10 cellular contexts compared by ENCODE assay signal in genomic region chr1:117695796-117696505, GRCh38.
DNase-seq lines count a peak whose midpoint lies in the region; ATAC-seq and TF ChIP-seq lines count a peak whose summit lies in the region.
"Had no signal": no experiment of that assay in that cellular context is flagged by ENCODE, and none has a peak within 500 bp of the region (broad histone marks: within the 10 kb centered on the region; RNA-seq: fewer than 3 reads in every experiment).

No MANE protein-coding gene starts in this region.

- TF ChIP-seq CTCF in heart right ventricle (IDR thresholded peaks at IDR 0.05), result no peak

- peak overlapping the region in 5 of 10 donors; percentile 4 to 35 (median 20) for H3K4me3 ChIP-seq in heart right ventricle

- DNase-seq in Ammon's horn (ENCODE audit: low spot score) (peak; percentile 30), astrocyte of the hippocampus (ENCODE audit: low read depth, low spot score) (peak; percentile 85), heart right ventricle (peak in 1 of 2 donors; percentile 49), pulmonary artery endothelial cell (ENCODE audit: low read depth, low spot score) (peak; percentile 60), NOMO-1 (lab: John Stamatoyannopoulos, UW; ENCODE audit: unreplicated experiment in 2 of 2) (no peak)
- no peak for DNase-seq in stimulated activated CD4-positive, alpha-beta T cell treated with anti-CD3 and anti-CD28 coated beads, Interleukin-4, amount 100 ng/mL, for 4 hours
- DNase-seq: effector memory CD4-positive, alpha-beta T cell; NCI-H1417 treated with DMSO at 0.1 percent for 48 hours had no signal

- no peaks in the 10 kb centered on the region for H3K9me3 ChIP-seq in heart right ventricle

- intact Hi-C loops in heart right ventricle (cut with DNase I), result no loop called here

- H3K27ac ChIP-seq in heart right ventricle, result peak overlapping the region in 9 of 10 donors; percentile 19 to 80 (median 62)

- peaks cover 0 to 21% (median 13%) of the 10 kb centered on the region in 9 donors for H3K4me1 ChIP-seq in heart right ventricle

- no peaks in the 10 kb centered on the region for H3K27me3 ChIP-seq in heart right ventricle

- ATAC-seq in heart right ventricle, result peak; percentile 65 to 93 (median 86)
- no peak for ATAC-seq in GM18907 (IDR thresholded peaks at IDR 0.05; ENCODE audit: unreplicated experiment)
- no peak for ATAC-seq in HG02852 (IDR thresholded peaks at IDR 0.05; ENCODE audit: unreplicated experiment)

- no peaks in the 10 kb centered on the region for H3K36me3 ChIP-seq in heart right ventricle

- WGBS in heart right ventricle, 2 donors, result 37 to 46% methylated on average over 9 of the region's 9 CpGs

Comparison
In these comparisons a context has a peak if more than half of its experiments do, and no peak if none do; other contexts are left out.
1. DNase-seq: peak in Ammon's horn (single experiment), astrocyte of the hippocampus (single experiment) and pulmonary artery endothelial cell (single experiment); none in stimulated activated CD4-positive, alpha-beta T cell treated with anti-CD3 and anti-CD28 coated beads, Interleukin-4, amount 100 ng/mL, for 4 hours (0 of 2) and NOMO-1 (0 of 2).
2. ATAC-seq: peak in heart right ventricle (8 of 8); none in GM18907 (single experiment) and HG02852 (single experiment).